In the genomic region with DNA sequence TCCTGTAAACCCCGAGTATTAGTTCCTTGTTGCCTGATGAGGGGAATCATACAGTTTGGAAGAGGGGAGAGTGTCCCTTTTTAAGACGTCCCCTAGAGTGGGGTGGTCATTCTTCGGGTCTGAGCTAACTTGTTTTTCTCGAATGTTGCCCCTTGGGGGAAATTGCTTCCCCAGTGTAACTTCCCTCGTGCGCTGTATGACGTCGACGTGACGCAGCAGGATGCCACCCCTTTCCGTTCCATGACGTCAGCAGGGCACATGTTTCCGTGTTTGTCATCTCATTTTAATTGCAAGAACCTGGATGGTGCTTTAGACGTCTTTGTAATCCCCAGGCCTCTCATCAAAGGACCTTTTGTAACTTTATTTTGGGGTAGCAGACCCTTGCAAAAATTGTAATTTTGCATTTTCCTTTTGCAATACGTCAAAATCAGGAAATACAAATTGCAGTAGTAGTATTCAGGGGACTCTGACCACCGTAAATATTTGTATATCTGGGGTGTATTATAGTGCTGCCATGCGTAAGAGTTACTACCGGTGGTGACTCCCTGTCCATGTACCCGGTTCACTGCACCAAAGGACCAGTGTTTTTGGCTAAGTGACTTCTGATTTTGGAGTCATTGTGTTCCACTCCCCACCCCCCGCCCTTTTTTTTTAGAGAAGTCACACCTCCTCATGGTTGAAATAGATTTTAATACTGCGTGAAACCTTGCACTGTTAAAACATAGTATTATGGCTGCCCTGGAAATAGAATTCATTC, we compare ENCODE assay signal across 8 cellular contexts. TPM values are rescaled to one million over a fixed set of nuclear protein-coding genes. Genes with fewer than 3 reads are reported as not detected.
DNase-seq lines count a peak whose midpoint lies in the region; ATAC-seq and TF ChIP-seq lines count a peak whose summit lies in the region.

No MANE protein-coding gene starts in this region.

- no peaks in the 10 kb centered on the region for H3K27me3 ChIP-seq in PC-3 (ENCODE audit: low read length)
- no peaks in the 10 kb centered on the region for H3K27me3 ChIP-seq in esophagus squamous epithelium

- WGBS in esophagus squamous epithelium, 2 donors = 24 to 25% methylated on average over 21 of the region's 21 CpGs

- H4K20me1 ChIP-seq in PC-3 (ENCODE audit: low read length) = no peaks in the 10 kb centered on the region

- no peaks in the 10 kb centered on the region for H3K27me3 Mint-ChIP-seq in activated T-cell treated with anti-CD3 and anti-CD28 coated beads, Interleukin-2, amount 50 U/mL, for 72 hours (ENCODE audit: low read depth)
- peaks cover 0 to 6% (median 5%) of the 10 kb centered on the region in 3 donors for H3K27me3 Mint-ChIP-seq in naive B cell
- H3K27me3 Mint-ChIP-seq in stimulated activated memory B cell treated with anti-CD40 and anti-IgM and Interleukin-4, amounts not matched to agents 10 μg/mL and 1 μg/mL and 100 μg/mL, for 72 hours = no peaks in the 10 kb centered on the region

- peak; percentile 13 for ATAC-seq in GM18517 (IDR thresholded peaks at IDR 0.05; ENCODE audit: unreplicated experiment)
- ATAC-seq in HG03457 (IDR thresholded peaks at IDR 0.05; ENCODE audit: unreplicated experiment) = peak; percentile 18
- peak; percentile 2; the same call in 1 of the 2 replicates for ATAC-seq in PC-3
- ATAC-seq in activated T-cell treated with anti-CD3 and anti-CD28 coated beads, Interleukin-2, amount 50 U/mL, for 72 hours (replicated peaks in 1 of 2) = peak; percentile 32 to 38
- peak; percentile 65 to 67 for ATAC-seq in naive B cell (ENCODE audit: low read depth in 2 of 2)
- ATAC-seq in stimulated activated memory B cell treated with anti-CD40 and anti-IgM and Interleukin-4, amounts not matched to agents 10 μg/mL and 1 μg/mL and 100 μg/mL, for 72 hours = peak; percentile 53

- no peaks in the 10 kb centered on the region for H3F3A ChIP-seq in PC-3 (ENCODE audit: low read length, unreplicated experiment)

- DNase-seq in A172 (ENCODE audit: low spot score) = peak; percentile 75
- peak; percentile 46 for DNase-seq in PC-3
- peak; percentile 83 to 90 for DNase-seq in activated T-cell treated with anti-CD3 and anti-CD28 coated beads, Interleukin-2, amount 50 U/mL, for 72 hours
- peak; percentile 32 for DNase-seq in esophagus squamous epithelium (lab: John Stamatoyannopoulos, UW)
- peak; percentile 97 for DNase-seq in naive B cell

- H3K4me2 ChIP-seq in PC-3 (ENCODE audit: low read length) = peak overlapping the region; percentile 89

- H3K27ac Mint-ChIP-seq in activated T-cell treated with anti-CD3 and anti-CD28 coated beads, Interleukin-2, amount 50 U/mL, for 72 hours = peak overlapping the region; percentile 100
- peak overlapping the region; percentile 100 for H3K27ac Mint-ChIP-seq in naive B cell
- H3K27ac Mint-ChIP-seq in stimulated activated memory B cell treated with anti-CD40 and anti-IgM and Interleukin-4, amounts not matched to agents 10 μg/mL and 1 μg/mL and 100 μg/mL, for 72 hours = peak overlapping the region; percentile 98

- H3K27ac ChIP-seq in PC-3 (ENCODE audit: low read length) (peak overlapping the region; percentile 79), esophagus squamous epithelium (peak overlapping the region; percentile 93 to 99 (median 96))

- H3K36me3 Mint-ChIP-seq in activated T-cell treated with anti-CD3 and anti-CD28 coated beads, Interleukin-2, amount 50 U/mL, for 72 hours (ENCODE audit: insufficient read depth in 2 of 2) = peaks cover 13 to 20% of the 10 kb centered on the region in 2 donors
- peaks cover 11% of the 10 kb centered on the region in 2 donors for H3K36me3 Mint-ChIP-seq in naive B cell
- peaks cover 26% of the 10 kb centered on the region for H3K36me3 Mint-ChIP-seq in stimulated activated memory B cell treated with anti-CD40 and anti-IgM and Interleukin-4, amounts not matched to agents 10 μg/mL and 1 μg/mL and 100 μg/mL, for 72 hours

- POLR2A ChIA-PET in PC-3 (lab: Charles Lee; ENCODE audit: unreplicated experiment) = no interaction called here

- TF ChIP-seq CTCF in PC-3 (conservative IDR thresholded peaks at IDR 0.05; ENCODE audit: low read depth, low read length) = no peak
- peak in 1 of 6 experiments; percentile 12 for TF ChIP-seq CTCF in esophagus squamous epithelium (IDR thresholded peaks at IDR 0.05)

- H3K4me3 ChIP-seq in PC-3 (ENCODE audit: low read length) = peak overlapping the region; percentile 88
- H3K4me3 ChIP-seq in esophagus squamous epithelium = peak overlapping the region; percentile 69 to 94 (median 77)

- peak overlapping the region; percentile 85 for H3K9ac ChIP-seq in PC-3 (ENCODE audit: low read length)

- peak overlapping the region; percentile 98 for H2AFZ ChIP-seq in PC-3 (ENCODE audit: low read length)

- peaks cover 76% of the 10 kb centered on the region for H3K4me1 Mint-ChIP-seq in activated T-cell treated with anti-CD3 and anti-CD28 coated beads, Interleukin-2, amount 50 U/mL, for 72 hours (ENCODE audit: low read depth)
- H3K4me1 Mint-ChIP-seq in naive B cell = peaks cover 18 to 33% (median 31%) of the 10 kb centered on the region in 3 donors
- H3K4me1 Mint-ChIP-seq in stimulated activated memory B cell treated with anti-CD40 and anti-IgM and Interleukin-4, amounts not matched to agents 10 μg/mL and 1 μg/mL and 100 μg/mL, for 72 hours = peaks cover 79% of the 10 kb centered on the region

- H3K9me2 ChIP-seq in PC-3 (replicated peaks; ENCODE audit: low read length) = no peaks in the 10 kb centered on the region

- peak overlapping the region; percentile 98 for H3K4me3 Mint-ChIP-seq in activated T-cell treated with anti-CD3 and anti-CD28 coated beads, Interleukin-2, amount 50 U/mL, for 72 hours
- H3K4me3 Mint-ChIP-seq in naive B cell = peak overlapping the region; percentile 94 to 99 (median 98)
- peak overlapping the region; percentile 93 for H3K4me3 Mint-ChIP-seq in stimulated activated memory B cell treated with anti-CD40 and anti-IgM and Interleukin-4, amounts not matched to agents 10 μg/mL and 1 μg/mL and 100 μg/mL, for 72 hours

- BruUV-seq in PC-3 (replicated peaks; lab: Mats Ljungman, UMichigan) = TSS peak; percentile 80

- H3K9me3 ChIP-seq in PC-3 (ENCODE audit: low read length) = no peaks in the 10 kb centered on the region
- no peaks in the 10 kb centered on the region for H3K9me3 ChIP-seq in esophagus squamous epithelium

- H3K36me3 ChIP-seq in PC-3 (ENCODE audit: low read depth, low read length) (no peaks in the 10 kb centered on the region), esophagus squamous epithelium (peaks cover 0 to 8% (median 2%) of the 10 kb centered on the region in 3 donors)

- intact Hi-C loops in PC-3 (cut with micrococcal nuclease) (loop anchor here (2.0 to 10.0 kb wide), 2 partner anchors 116 to 504 kb away; partner anchors contain the start of gene MRPL33), esophagus squamous epithelium (cut with DNase I) (no loop called here)

- peaks cover 33% of the 10 kb centered on the region for H3K79me2 ChIP-seq in PC-3 (ENCODE audit: low read length)

- no peak for TF ChIP-seq POLR2A in esophagus squamous epithelium (IDR thresholded peaks at IDR 0.05)

- CTCF ChIA-PET in PC-3 (lab: Charles Lee) = no interaction called here

- H3K4me1 ChIP-seq in PC-3 (ENCODE audit: insufficient read depth, low read length) (peaks cover 21% of the 10 kb centered on the region), esophagus squamous epithelium (peaks cover 7 to 43% (median 20%) of the 10 kb centered on the region in 3 donors)

- peaks cover 0 to 2% of the 10 kb centered on the region in 2 donors for H3K9me3 Mint-ChIP-seq in activated T-cell treated with anti-CD3 and anti-CD28 coated beads, Interleukin-2, amount 50 U/mL, for 72 hours
- H3K9me3 Mint-ChIP-seq in naive B cell = peaks cover 0 to 6% (median 2%) of the 10 kb centered on the region in 7 donors
- H3K9me3 Mint-ChIP-seq in stimulated activated memory B cell treated with anti-CD40 and anti-IgM and Interleukin-4, amounts not matched to agents 10 μg/mL and 1 μg/mL and 100 μg/mL, for 72 hours = no peaks in the 10 kb centered on the region

RNA-seq across cellular contexts. Expression of gene BABAM2, which starts 0.7 kb away (rescaled TPM):
- 36.0 and 36.5 TPM in 2 replicates for total RNA-seq in A172 (2014; rRNA removed; shearing (Covaris generic))
- total RNA-seq in PC-3 (2014; rRNA removed) = 16.3 and 17.9 TPM in 2 replicates
- total RNA-seq in activated T-cell treated with anti-CD3 and anti-CD28 coated beads, Interleukin-2, amount 50 U/mL, for 72 hours = 10 to 100 TPM; 96.6 to 97.2 TPM
- total RNA-seq in esophagus squamous epithelium = 10 to 100 TPM; 16.6 to 28.3 (median 24.3) TPM
- polyA plus RNA-seq in naive B cell (ENCODE audit: low read depth in 6 of 6) = 10 to 100 TPM; 50.3 to 58.3 (median 55.6) TPM

RNA-seq across cellular contexts. Expression of gene RBKS, which starts 1.1 kb away (rescaled TPM):
- 2.2 and 2.8 TPM in 2 replicates for total RNA-seq in A172 (2014; rRNA removed; shearing (Covaris generic))
- total RNA-seq in PC-3 (2014; rRNA removed) (1.8 and 2.6 TPM in 2 replicates), esophagus squamous epithelium (1 to 10 TPM; 1.4 to 5.2 (median 1.6) TPM)
- total RNA-seq in activated T-cell treated with anti-CD3 and anti-CD28 coated beads, Interleukin-2, amount 50 U/mL, for 72 hours = 10 to 100 TPM in 1 of 2 donors, 1 to 10 TPM in 1; 5.8 to 11.5 TPM
- polyA plus RNA-seq in naive B cell (ENCODE audit: low read depth in 6 of 6) = 1 to 10 TPM; 2.2 to 5.3 (median 3.5) TPM

Comparison
In these comparisons a context has a peak if more than half of its experiments do, and no peak if none do; other contexts are left out.
1. Peak in every context shown above with its lines: DNase-seq, ATAC-seq, H3K4me3 ChIP-seq and H3K27ac ChIP-seq.
2. DNase-seq: peak in every context shown above with its lines; median percentile 97 in naive B cell; 86 in activated T-cell treated with anti-CD3 and anti-CD28 coated beads, Interleukin-2, amount 50 U/mL, for 72 hours; 75 in A172; 46 in PC-3; 32 in esophagus squamous epithelium.
3. ATAC-seq: peak in every context shown above with its lines; median percentile 66 in naive B cell; 53 in stimulated activated memory B cell treated with anti-CD40 and anti-IgM and Interleukin-4, amounts not matched to agents 10 μg/mL and 1 μg/mL and 100 μg/mL, for 72 hours; 35 in activated T-cell treated with anti-CD3 and anti-CD28 coated beads, Interleukin-2, amount 50 U/mL, for 72 hours; 18 in HG03457; 13 in GM18517; 2 in PC-3.